In genomic region chr1:2095981-2096736, GRCh38 we compare ENCODE assay signal across 30 cellular contexts.
"Had no signal": no experiment of that assay in that cellular context is flagged by ENCODE, and none has a peak within 500 bp of the region (broad histone marks: within the 10 kb centered on the region; RNA-seq: fewer than 3 reads in every experiment).

No MANE protein-coding gene starts in this region.

- H3K4me1 Mint-ChIP-seq: central memory CD8-positive, alpha-beta T cell had no signal

- H3K27ac ChIP-seq: brain microvascular endothelial cell, esophagus muscularis mucosa, foreskin keratinocyte, gastrocnemius medialis, heart right ventricle, WERI-Rb-1 had no signal

- H3K27me3 ChIP-seq: brain microvascular endothelial cell, foreskin keratinocyte had no signal

- H3K4me1 ChIP-seq: esophagus muscularis mucosa, foreskin keratinocyte, gastrocnemius medialis had no signal

- H3K4me3 Mint-ChIP-seq: activated B cell treated with CpG ODN at 0.5 μM for 24 hours; activated CD8-positive, alpha-beta T cell treated with anti-CD3 and anti-CD28 coated beads for 36 hours; activated naive CD8-positive, alpha-beta T cell; activated T-cell treated with anti-CD3 and anti-CD28 coated beads, Interleukin-2, amount 50 U/mL, for 4 hours; activated T-helper 17 cell treated with anti-CD3 and anti-CD28 coated beads, Interleukin-2, amount 50 U/mL, for 72 hours; central memory CD8-positive, alpha-beta T cell; T-helper 17 cell; T-helper 2 cell treated with Interferon-gamma antibody and Interleukin-4, amounts not matched to agents 5 μg/mL and 100 μg/mL, for 36 hours had no signal

- H3K4me3 ChIP-seq: esophagus muscularis mucosa, gastrocnemius medialis, heart right ventricle had no signal

- H3K27ac Mint-ChIP-seq: activated B cell treated with CpG ODN at 0.5 μM for 24 hours; activated CD8-positive, alpha-beta T cell treated with anti-CD3 and anti-CD28 coated beads for 36 hours; activated naive CD8-positive, alpha-beta T cell; activated T-helper 17 cell treated with anti-CD3 and anti-CD28 coated beads, Interleukin-2, amount 50 U/mL, for 72 hours; T-helper 17 cell; T-helper 2 cell treated with Interferon-gamma antibody and Interleukin-4, amounts not matched to agents 5 μg/mL and 100 μg/mL, for 36 hours had no signal

- H3K9me3 Mint-ChIP-seq: activated T-helper 17 cell treated with anti-CD3 and anti-CD28 coated beads, Interleukin-2, amount 50 U/mL, for 72 hours; central memory CD8-positive, alpha-beta T cell had no signal

- H3K27me3 Mint-ChIP-seq: activated B cell treated with CpG ODN at 0.5 μM for 24 hours; activated CD8-positive, alpha-beta T cell treated with anti-CD3 and anti-CD28 coated beads for 36 hours; activated naive CD8-positive, alpha-beta T cell; activated T-helper 17 cell treated with anti-CD3 and anti-CD28 coated beads, Interleukin-2, amount 50 U/mL, for 72 hours; central memory CD8-positive, alpha-beta T cell; T-helper 17 cell had no signal

- ATAC-seq: activated CD4-positive, CD25-positive, alpha-beta regulatory T cell treated with anti-CD3 and anti-CD28 coated beads, Interleukin-2, amount 50 U/mL, for 24 hours; activated CD8-positive, alpha-beta T cell treated with anti-CD3 and anti-CD28 coated beads for 36 hours; activated T-cell treated with anti-CD3 and anti-CD28 coated beads, Interleukin-2, amount 50 U/mL, for 4 hours; activated T-helper 17 cell treated with anti-CD3 and anti-CD28 coated beads, Interleukin-2, amount 50 U/mL, for 72 hours; foreskin keratinocyte; gastrocnemius medialis; T-helper 17 cell had no signal

- H3K9me3 ChIP-seq: gastrocnemius medialis had no signal

- H3K36me3 ChIP-seq: brain microvascular endothelial cell, esophagus muscularis mucosa, gastrocnemius medialis, heart right ventricle, WERI-Rb-1 had no signal

- DNase-seq: activated B cell treated with CpG ODN at 0.5 μM for 24 hours; activated CD4-positive, alpha-beta T cell treated with anti-CD3 and anti-CD28 coated beads for 48 hours; activated CD4-positive, alpha-beta T cell treated with anti-CD3 and anti-CD28 coated beads, Interleukin-2, amount 50 U/mL, for 1 hour; activated CD4-positive, alpha-beta T cell treated with anti-CD3 and anti-CD28 coated beads, Interleukin-2, amount 50 U/mL, for 48 hours; activated CD8-positive, alpha-beta memory T cell treated with anti-CD3 and anti-CD28 coated beads for 24 hours; activated CD8-positive, alpha-beta T cell treated with anti-CD3 and anti-CD28 coated beads for 36 hours; activated effector memory CD4-positive, alpha-beta T cell treated with Interleukin-2 at 50 U/mL for 16 hours; activated gamma-delta T cell treated with Interleukin-2 at 50 U/mL for 16 hours; activated naive CD4-positive, alpha-beta T cell treated with anti-CD3 and anti-CD28 coated beads, Interleukin-2, amount 50 U/mL, for 16 hours; activated naive CD4-positive, alpha-beta T cell treated with Interleukin-2 at 50 U/mL for 16 hours; activated T-cell treated with anti-CD3 and anti-CD28 coated beads, Interleukin-2, amount 50 U/mL, for 4 hours; amniotic stem cell; anterior cingulate cortex; brain microvascular endothelial cell; cortex of kidney; effector memory CD4-positive, alpha-beta T cell; erythroblast; foreskin keratinocyte; gastrocnemius medialis; T-helper 1 cell; T-helper 17 cell; T1000; WERI-Rb-1 had no signal
